Comparison of ENCODE assay signal across 22 cellular contexts in the genomic region with DNA sequence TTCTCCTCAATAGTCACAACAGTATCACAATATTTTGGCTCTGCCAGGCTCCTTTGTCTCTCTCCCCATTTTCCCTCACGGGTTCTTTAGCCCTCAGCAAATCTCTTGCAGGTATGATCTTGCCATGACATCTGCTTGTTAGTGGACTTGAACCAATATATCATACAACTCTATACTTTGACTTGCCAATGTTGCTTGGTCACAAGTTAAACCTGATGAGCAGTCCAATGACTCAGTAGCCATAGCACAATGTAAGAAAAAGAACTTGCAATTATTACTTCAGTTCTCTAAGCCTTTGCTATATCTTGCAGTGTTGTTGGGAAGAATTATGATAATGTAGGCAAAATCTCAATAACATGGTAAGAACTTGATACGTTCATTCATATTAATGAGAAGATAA.
DNase-seq lines count a peak whose midpoint lies in the region; ATAC-seq and TF ChIP-seq lines count a peak whose summit lies in the region.
"Had no signal": no experiment of that assay in that cellular context is flagged by ENCODE, and none has a peak within 500 bp of the region (broad histone marks: within the 10 kb centered on the region; RNA-seq: fewer than 3 reads in every experiment).

No MANE protein-coding gene starts in this region.

- intact Hi-C loops in mammary epithelial cell (cut with micrococcal nuclease), result loop anchor here (5.0 kb wide), 1 partner anchor 95 kb away; no protein-coding TSS in a partner anchor
- intact Hi-C loops in breast epithelium (cut with DNase I; ENCODE audit: low total_unique reads), result no loop called here
- intact Hi-C loops in spleen (cut with DNase I; ENCODE audit: low total_unique reads), result no loop called here

- no peak overlapping the region for H3K4me3 Mint-ChIP-seq in progenitor cell of endocrine pancreas (ENCODE audit: low read depth)
- H3K4me3 Mint-ChIP-seq: CD14-positive monocyte; CD4-positive, alpha-beta T cell; CD8-positive, alpha-beta memory T cell; GM23338; HFFc6 had no signal

- H3K36me3 ChIP-seq in mammary epithelial cell (ENCODE audit: insufficient read depth, low read length), result no peaks in the 10 kb centered on the region
- no peaks in the 10 kb centered on the region for H3K36me3 ChIP-seq in breast epithelium
- H3K36me3 ChIP-seq in spleen, result no peaks in the 10 kb centered on the region
- H3K36me3 ChIP-seq: BE2C; BLaER1 treated with 17β-estradiol and CSF1 and Interleukin-3, amounts not matched to agents 10 nM and 100 nM; HAP-1 had no signal

- TF ChIP-seq CTCF in mammary epithelial cell (conservative IDR thresholded peaks at IDR 0.05 in 1 of 2, IDR thresholded peaks at IDR 0.05 in 1 of 2; ENCODE audit: extremely low read depth in 1 of 2, insufficient read depth in 1 of 2, low read depth in 1 of 2, low read length in 2 of 2) (no peak), breast epithelium (IDR thresholded peaks at IDR 0.05) (no peak), foreskin keratinocyte (conservative IDR thresholded peaks at IDR 0.05) (no peak), progenitor cell of endocrine pancreas (IDR thresholded peaks at IDR 0.05; ENCODE audit: unreplicated experiment) (no peak), spleen (IDR thresholded peaks at IDR 0.05 in 8 of 11, conservative IDR thresholded peaks at IDR 0.05 in 3 of 11) (no peak)

- in situ Hi-C loops in mammary epithelial cell (cut with MboI; ENCODE audit: low sequenced_read_pairs in 2 of 2), result no loop called here

- CTCF ChIA-PET in mammary epithelial cell (lab: Charles Lee; ENCODE audit: low non-redundant PET), result no interaction called here

- ATAC-seq in foreskin keratinocyte (peak; percentile 54), left lobe of liver (no peak), HG03135 (IDR thresholded peaks at IDR 0.05; ENCODE audit: unreplicated experiment) (no peak)

- no peak overlapping the region for H3K27ac ChIP-seq in mammary epithelial cell (ENCODE audit: insufficient read depth, low read depth, low read length)
- no peak overlapping the region for H3K27ac ChIP-seq in breast epithelium
- H3K27ac ChIP-seq in epithelial cell of prostate, result no peak overlapping the region
- no peak overlapping the region for H3K27ac ChIP-seq in foreskin keratinocyte
- no peak overlapping the region for H3K27ac ChIP-seq in spleen
- H3K27ac ChIP-seq: 22Rv1; BLaER1 treated with 17β-estradiol and CSF1 and Interleukin-3, amounts not matched to agents 10 nM and 100 nM had no signal

- DNase-seq in mammary epithelial cell (peak; percentile 35), breast epithelium (ENCODE audit: low spot score in 2 of 2) (no peak), epithelial cell of prostate (ENCODE audit: low read depth, low spot score) (peak; percentile 20), foreskin keratinocyte (peak; percentile 8 to 35), progenitor cell of endocrine pancreas (ENCODE audit: low spot score, unreplicated experiment) (no peak), left lobe of liver (ENCODE audit: low spot score) (no peak), spleen (no peak)
- DNase-seq: ACHN; AML-193; BE2C; CD4-positive, alpha-beta T cell; CD8-positive, alpha-beta memory T cell; DMS53; DMS79 treated with DMSO at 0.1 percent for 48 hours; GF-D8; HFFc6 had no signal

- TF ChIP-seq POLR2A in breast epithelium (IDR thresholded peaks at IDR 0.05) (no peak), spleen (IDR thresholded peaks at IDR 0.05) (no peak)

- no peak overlapping the region for H2AFZ ChIP-seq in mammary epithelial cell (ENCODE audit: low read depth, low read length)
- H2AFZ ChIP-seq: GM23338 had no signal

- H3K9me3 Mint-ChIP-seq in progenitor cell of endocrine pancreas (ENCODE audit: low read depth), result peaks cover 15% of the 10 kb centered on the region
- H3K9me3 Mint-ChIP-seq: CD4-positive, alpha-beta T cell; GM23338 had no signal

- dilution Hi-C loops in mammary epithelial cell (cut with HindIII; ENCODE audit: low sequenced_read_pairs), result no loop called here

- H3K27me3 ChIP-seq in mammary epithelial cell (ENCODE audit: insufficient read depth, low read length) (no peaks in the 10 kb centered on the region), breast epithelium (peaks cover 0 to 47% of the 10 kb centered on the region in 2 donors), foreskin keratinocyte (no peaks in the 10 kb centered on the region), spleen (replicated peaks in 1 of 7) (no peaks in the 10 kb centered on the region)
- H3K27me3 ChIP-seq: BE2C had no signal

- H3K4me3 ChIP-seq in mammary epithelial cell (replicated peaks in 1 of 3; ENCODE audit: insufficient read depth in 1 of 3, low read depth in 2 of 3, low read length in 3 of 3), result no peak overlapping the region
- H3K4me3 ChIP-seq in breast epithelium, result no peak overlapping the region
- H3K4me3 ChIP-seq in spleen, result no peak overlapping the region
- H3K4me3 ChIP-seq: BLaER1 treated with 17β-estradiol and CSF1 and Interleukin-3, amounts not matched to agents 10 nM and 100 nM; GM23338; HAP-1 had no signal

- BruUV-seq in mammary epithelial cell (replicated peaks; lab: Mats Ljungman, UMichigan), result no TSS peak

- peak overlapping the region; percentile 35 for H3K27ac Mint-ChIP-seq in progenitor cell of endocrine pancreas
- H3K27ac Mint-ChIP-seq: CD14-positive monocyte; CD4-positive, alpha-beta T cell; CD8-positive, alpha-beta memory T cell; GM23338; HFFc6 had no signal

- H3K36me3 Mint-ChIP-seq in progenitor cell of endocrine pancreas (ENCODE audit: insufficient read depth), result no peaks in the 10 kb centered on the region
- H3K36me3 Mint-ChIP-seq: CD14-positive monocyte; CD8-positive, alpha-beta memory T cell had no signal

- H3K4me1 ChIP-seq in mammary epithelial cell (ENCODE audit: insufficient read depth, low read length) (peaks cover 9% of the 10 kb centered on the region), breast epithelium (no peaks in the 10 kb centered on the region), foreskin keratinocyte (peaks cover 4% of the 10 kb centered on the region), spleen (no peaks in the 10 kb centered on the region)
- H3K4me1 ChIP-seq: BE2C; BLaER1 treated with 17β-estradiol and CSF1 and Interleukin-3, amounts not matched to agents 10 nM and 100 nM; HAP-1 had no signal

- H4K20me1 ChIP-seq in mammary epithelial cell (ENCODE audit: insufficient read depth, low read length), result no peaks in the 10 kb centered on the region
- H4K20me1 ChIP-seq: BLaER1 treated with 17β-estradiol and CSF1 and Interleukin-3, amounts not matched to agents 10 nM and 100 nM had no signal

- WGBS in mammary epithelial cell (ENCODE audit: low coverage, missing lambda C conversion rate), result 50% methylated on average over 2 of the region's 2 CpGs
- 57 to 80% (median 66%) methylated on average over 2 of the region's 2 CpGs for WGBS in spleen, 5 donors

- no peaks in the 10 kb centered on the region for H3K4me1 Mint-ChIP-seq in progenitor cell of endocrine pancreas (ENCODE audit: low read depth)
- H3K4me1 Mint-ChIP-seq: CD14-positive monocyte; CD8-positive, alpha-beta memory T cell had no signal

- no peak overlapping the region for H3K4me2 ChIP-seq in mammary epithelial cell (ENCODE audit: insufficient read depth, low read depth, low read length)
- H3K4me2 ChIP-seq: BLaER1 treated with 17β-estradiol and CSF1 and Interleukin-3, amounts not matched to agents 10 nM and 100 nM had no signal

- no peaks in the 10 kb centered on the region for H3K27me3 Mint-ChIP-seq in progenitor cell of endocrine pancreas
- H3K27me3 Mint-ChIP-seq: CD4-positive, alpha-beta T cell had no signal

- no peaks in the 10 kb centered on the region for H3K9me3 ChIP-seq in mammary epithelial cell (replicated peaks; ENCODE audit: insufficient read depth, low read length)
- H3K9me3 ChIP-seq in breast epithelium, result no peaks in the 10 kb centered on the region
- H3K9me3 ChIP-seq in spleen, result no peaks in the 10 kb centered on the region
- H3K9me3 ChIP-seq: BE2C; BLaER1 treated with 17β-estradiol and CSF1 and Interleukin-3, amounts not matched to agents 10 nM and 100 nM; HAP-1 had no signal

- H3K9ac ChIP-seq in mammary epithelial cell (ENCODE audit: insufficient read depth, low read length), result no peak overlapping the region
- H3K9ac ChIP-seq: BLaER1 treated with 17β-estradiol and CSF1 and Interleukin-3, amounts not matched to agents 10 nM and 100 nM had no signal

- no peaks in the 10 kb centered on the region for H3K79me2 ChIP-seq in mammary epithelial cell (ENCODE audit: insufficient read depth, low read length)

Comparison
In these comparisons a context has a peak if more than half of its experiments do, and no peak if none do; other contexts are left out.
1. DNase-seq: peak in mammary epithelial cell (single experiment), epithelial cell of prostate (single experiment) and foreskin keratinocyte (2 of 2); none in breast epithelium (0 of 2), progenitor cell of endocrine pancreas (single experiment), left lobe of liver (single experiment) and spleen (single experiment).